27 cellular contexts compared by ENCODE assay signal in the genomic region with DNA sequence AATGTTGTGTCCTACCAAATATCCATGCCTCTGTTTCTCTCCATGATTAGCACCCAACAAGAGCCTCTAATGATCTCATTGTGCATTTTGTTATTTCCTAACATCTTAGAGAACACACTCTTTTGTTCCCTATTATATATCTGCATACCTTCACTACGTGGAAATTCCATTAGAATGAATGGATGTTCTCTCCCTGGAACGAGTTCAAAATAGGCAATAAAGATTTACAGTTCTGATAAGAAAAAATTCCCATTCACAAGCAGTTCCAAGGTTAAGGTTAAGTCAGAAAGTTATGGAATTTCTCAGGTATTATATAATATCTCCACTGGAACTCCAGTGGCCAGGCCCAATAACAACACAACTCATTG.
A peak's percentile ranks its signal among the peaks of the same experiment; 100 is the strongest.
DNase-seq lines count a peak whose midpoint lies in the region; ATAC-seq, FAIRE-seq and TF ChIP-seq lines count a peak whose summit lies in the region.
"Had no signal": no experiment of that assay in that cellular context is flagged by ENCODE, and none has a peak within 500 bp of the region (broad histone marks: within the 10 kb centered on the region; RNA-seq: fewer than 3 reads in every experiment).

No MANE protein-coding gene starts in this region.

- FAIRE-seq in urothelium cell line (lab: Jason Lieb, UNC): no peak
- FAIRE-seq: endometrium had no signal

- no peaks in the 10 kb centered on the region for H3K9me3 ChIP-seq in tibial artery
- H3K9me3 ChIP-seq: body of pancreas, left ventricle myocardium inferior, uterus had no signal

- peak; percentile 2 for DNase-seq in HPDE6-E6E7 (ENCODE audit: extremely low spot score)
- DNase-seq in SW480 (ENCODE audit: low spot score): peak; percentile 32
- peak; percentile 78 to 88 for DNase-seq in foreskin keratinocyte
- DNase-seq in urothelium cell line (ENCODE audit: low spot score): peak; percentile 28
- DNase-seq in tibial artery: no peak
- DNase-seq: activated CD4-positive, alpha-beta T cell treated with anti-CD3 and anti-CD28 coated beads for 48 hours; activated naive CD8-positive, alpha-beta T cell treated with anti-CD3 and anti-CD28 coated beads, Interleukin-2, amount 10 ng/mL, durations not matched to agents 7 days and 5 days; body of pancreas; CD4-positive, alpha-beta memory T cell; cortex of kidney; DMS153; head of caudate nucleus; Kasumi-1; left ventricle myocardium inferior; NCI-H1105; NCI-H2081 treated with DMSO at 0.1 percent for 48 hours; NCI-H446 treated with DMSO at 0.1 percent for 48 hours; nephron progenitor cell; posterior cingulate gyrus; substantia nigra; T-helper 2 cell; uterus had no signal

- H3K4me1 ChIP-seq in foreskin keratinocyte (peaks cover 30% of the 10 kb centered on the region), tibial artery (no peaks in the 10 kb centered on the region)
- H3K4me1 ChIP-seq: body of pancreas, left ventricle myocardium inferior, uterus had no signal

- ATAC-seq in foreskin keratinocyte (peak; percentile 91), HG03565 (IDR thresholded peaks at IDR 0.05; ENCODE audit: unreplicated experiment) (no peak), GM18909 (IDR thresholded peaks at IDR 0.05; ENCODE audit: poor library complexity, unreplicated experiment) (no peak)
- ATAC-seq: activated T-helper 17 cell treated with anti-CD3 and anti-CD28 coated beads, Interleukin-2, amount 50 U/mL, for 72 hours; body of pancreas; sciatic nerve had no signal

- H3K36me3 ChIP-seq in tibial artery: no peaks in the 10 kb centered on the region
- H3K36me3 ChIP-seq: left ventricle myocardium inferior, uterus had no signal

- H3K27ac ChIP-seq in foreskin keratinocyte: peak overlapping the region; percentile 28
- H3K27ac ChIP-seq in tibial artery: no peak overlapping the region
- H3K27ac ChIP-seq: body of pancreas, left ventricle myocardium inferior, uterus had no signal

- H3K4me3 ChIP-seq in tibial artery: no peak overlapping the region
- H3K4me3 ChIP-seq: body of pancreas, left ventricle myocardium inferior, uterus had no signal

- TF ChIP-seq CTCF in foreskin keratinocyte (conservative IDR thresholded peaks at IDR 0.05) (no peak), tibial artery (IDR thresholded peaks at IDR 0.05) (no peak)

- intact Hi-C loops in tibial artery (cut with DNase I; ENCODE audit: low total_unique reads): no loop called here

- H3K27me3 ChIP-seq in foreskin keratinocyte (no peaks in the 10 kb centered on the region), tibial artery (peaks cover 0 to 2% of the 10 kb centered on the region in 2 donors)
- H3K27me3 ChIP-seq: body of pancreas, uterus had no signal

Comparison
In these comparisons a context has a peak if more than half of its experiments do, and no peak if none do; other contexts are left out.
1. DNase-seq: peak in HPDE6-E6E7 (single experiment), SW480 (single experiment), foreskin keratinocyte (2 of 2) and urothelium cell line (single experiment); none in tibial artery (0 of 2).